ENCODE assay signal across 2 cellular contexts in genomic region chr3:2706144-2706835, GRCh38.
TF ChIP-seq lines count a peak whose summit lies in the region.

No MANE protein-coding gene starts in this region.

TF ChIP-seq in IMR-90, 13 proteins besides CTCF, POLR2A, EP300 and RAD21 (continued from another document):
- no peak for TF ChIP-seq USF2 (IDR thresholded peaks at IDR 0.05; ENCODE audit: low read depth, low read length)

TF ChIP-seq in K562, 482 proteins besides CTCF, POLR2A, EP300 and RAD21 (continued from another document):
- no peak for TF ChIP-seq ZNF23 (CRISPR knock-in tag; IDR thresholded peaks at IDR 0.05)
